In genomic region chr22:18610812-18611507, GRCh38 we compare ENCODE assay signal across 8 cellular contexts. TPM values are rescaled to one million over a fixed set of nuclear protein-coding genes. Genes with fewer than 3 reads are reported as not detected.
DNase-seq lines count a peak whose midpoint lies in the region; ATAC-seq and TF ChIP-seq lines count a peak whose summit lies in the region.
"Not testable (repeated sequence)": the region's sequence is repeated elsewhere in the genome, so short reads cannot be mapped to it uniquely, and the experiment has no call there.

No MANE protein-coding gene starts in this region.

- not testable (repeated sequence) for TF ChIP-seq CTCF in foreskin keratinocyte (conservative IDR thresholded peaks at IDR 0.05); lower lobe of right lung (IDR thresholded peaks at IDR 0.05)

- H3K27me3 Mint-ChIP-seq in activated CD4-positive, alpha-beta T cell treated with anti-CD3 and anti-CD28 coated beads for 36 hours; stimulated activated naive B cell treated with anti-CD40 and anti-IgM and Interleukin-4, amounts not matched to agents 10 μg/mL and 1 μg/mL and 100 μg/mL, for 72 hours: not testable (repeated sequence)

- CTCF ChIA-PET in activated CD4-positive, alpha-beta T cell treated with anti-CD3 and anti-CD28 coated beads for 36 hours (lab: Charles Lee), result not testable (repeated sequence)

- POLR2A ChIA-PET in activated CD4-positive, alpha-beta T cell treated with anti-CD3 and anti-CD28 coated beads for 36 hours (lab: Charles Lee), result not testable (repeated sequence)

- H3K36me3 ChIP-seq in lower lobe of right lung, result not testable (repeated sequence)

- H3K9me3 ChIP-seq in lower lobe of right lung, result not testable (repeated sequence)

- not testable (repeated sequence) for H3K27ac ChIP-seq in foreskin keratinocyte, lower lobe of right lung

- H3K9me3 Mint-ChIP-seq in activated CD4-positive, alpha-beta T cell treated with anti-CD3 and anti-CD28 coated beads for 36 hours (ENCODE audit: low read depth); stimulated activated naive B cell treated with anti-CD40 and anti-IgM and Interleukin-4, amounts not matched to agents 10 μg/mL and 1 μg/mL and 100 μg/mL, for 72 hours: not testable (repeated sequence)

- intact Hi-C loops in activated CD4-positive, alpha-beta T cell treated with anti-CD3 and anti-CD28 coated beads for 36 hours (cut with DNase I, micrococcal nuclease); lower lobe of right lung (cut with DNase I): not testable (repeated sequence)

- H3K27ac Mint-ChIP-seq in activated CD4-positive, alpha-beta T cell treated with anti-CD3 and anti-CD28 coated beads for 36 hours; stimulated activated naive B cell treated with anti-CD40 and anti-IgM and Interleukin-4, amounts not matched to agents 10 μg/mL and 1 μg/mL and 100 μg/mL, for 72 hours: not testable (repeated sequence)

- not testable (repeated sequence) for H3K36me3 Mint-ChIP-seq in activated CD4-positive, alpha-beta T cell treated with anti-CD3 and anti-CD28 coated beads for 36 hours (ENCODE audit: low read depth); stimulated activated naive B cell treated with anti-CD40 and anti-IgM and Interleukin-4, amounts not matched to agents 10 μg/mL and 1 μg/mL and 100 μg/mL, for 72 hours

- H3K4me1 Mint-ChIP-seq in activated CD4-positive, alpha-beta T cell treated with anti-CD3 and anti-CD28 coated beads for 36 hours; stimulated activated naive B cell treated with anti-CD40 and anti-IgM and Interleukin-4, amounts not matched to agents 10 μg/mL and 1 μg/mL and 100 μg/mL, for 72 hours: not testable (repeated sequence)

- H3K4me1 ChIP-seq in foreskin keratinocyte, lower lobe of right lung: not testable (repeated sequence)

- H3K4me3 Mint-ChIP-seq in activated CD4-positive, alpha-beta T cell treated with anti-CD3 and anti-CD28 coated beads for 36 hours; stimulated activated naive B cell treated with anti-CD40 and anti-IgM and Interleukin-4, amounts not matched to agents 10 μg/mL and 1 μg/mL and 100 μg/mL, for 72 hours: not testable (repeated sequence)

- DNase-seq in activated CD4-positive, alpha-beta T cell treated with anti-CD3 and anti-CD28 coated beads for 36 hours; foreskin keratinocyte; lower lobe of right lung; stimulated activated naive B cell treated with anti-CD40 and anti-IgM and Interleukin-4, amounts not matched to agents 10 μg/mL and 1 μg/mL and 100 μg/mL, for 72 hours: not testable (repeated sequence)

- not testable (repeated sequence) for H3K4me3 ChIP-seq in lower lobe of right lung

- ATAC-seq in GM18511 (IDR thresholded peaks at IDR 0.05; ENCODE audit: unreplicated experiment), result peak; percentile 60
- peak; percentile 22 for ATAC-seq in GM19468 (IDR thresholded peaks at IDR 0.05; ENCODE audit: extremely low read depth, unreplicated experiment)
- ATAC-seq in HG02763 (IDR thresholded peaks at IDR 0.05; ENCODE audit: unreplicated experiment), result peak; percentile 54
- ATAC-seq in HG03460 (IDR thresholded peaks at IDR 0.05; ENCODE audit: unreplicated experiment), result peak; percentile 57
- peak; percentile 86 for ATAC-seq in activated CD4-positive, alpha-beta T cell treated with anti-CD3 and anti-CD28 coated beads for 36 hours
- peak; percentile 38 for ATAC-seq in foreskin keratinocyte
- ATAC-seq in lower lobe of right lung, result peak; percentile 78 to 84
- peak; percentile 85 to 87 for ATAC-seq in stimulated activated naive B cell treated with anti-CD40 and anti-IgM and Interleukin-4, amounts not matched to agents 10 μg/mL and 1 μg/mL and 100 μg/mL, for 72 hours (replicated peaks)

- H3K27me3 ChIP-seq in foreskin keratinocyte; lower lobe of right lung (ENCODE audit: low read depth): not testable (repeated sequence)

RNA-seq across cellular contexts. Expression of gene RIMBP3, which starts 0.8 kb away (rescaled TPM):
- total RNA-seq in activated CD4-positive, alpha-beta T cell treated with anti-CD3 and anti-CD28 coated beads for 36 hours, result under 1 TPM; 0.70 to 0.78 TPM
- total RNA-seq in foreskin keratinocyte (0.07 and 0.10 TPM in 2 replicates), lower lobe of right lung (1.6 TPM)
- polyA plus RNA-seq in foreskin keratinocyte, result 0.02 and 0.03 TPM in 2 replicates

Comparison
In these comparisons a context has a peak if more than half of its experiments do, and no peak if none do; other contexts are left out.
1. ATAC-seq: peak in every context shown above with its lines; median percentile 86 in activated CD4-positive, alpha-beta T cell treated with anti-CD3 and anti-CD28 coated beads for 36 hours; 86 in stimulated activated naive B cell treated with anti-CD40 and anti-IgM and Interleukin-4, amounts not matched to agents 10 μg/mL and 1 μg/mL and 100 μg/mL, for 72 hours; 81 in lower lobe of right lung; 60 in GM18511; 57 in HG03460; 54 in HG02763; 38 in foreskin keratinocyte; 22 in GM19468.